In genomic region chr1:35851175-35851869, GRCh38 we compare ENCODE assay signal across 15 cellular contexts. TPM values are rescaled to one million over a fixed set of nuclear protein-coding genes. Genes with fewer than 3 reads are reported as not detected.
DNase-seq lines count a peak whose midpoint lies in the region; ATAC-seq lines count a peak whose summit lies in the region.
"Had no signal": no experiment of that assay in that cellular context is flagged by ENCODE, and none has a peak within 500 bp of the region (broad histone marks: within the 10 kb centered on the region; RNA-seq: fewer than 3 reads in every experiment).

No MANE protein-coding gene starts in this region.

- ATAC-seq in GM18519 (IDR thresholded peaks at IDR 0.05; ENCODE audit: low FRiP score, unreplicated experiment) (no peak), HG02870 (IDR thresholded peaks at IDR 0.05; ENCODE audit: unreplicated experiment) (no peak)
- ATAC-seq: effector memory CD8-positive, alpha-beta T cell; K562 had no signal

- in situ Hi-C loops in G401 (cut with HindIII; ENCODE audit: low sequenced_read_pairs) = no loop called here

- DNase-seq in G401 (ENCODE audit: low spot score) (peak; percentile 90), dedifferentiated amniotic fluid mesenchymal stem cell (ENCODE audit: extremely low spot score) (peak; percentile 63), iris pigment epithelial cell (ENCODE audit: low read depth) (peak; percentile 80), stromal cell of bone marrow (ENCODE audit: low read depth) (peak; percentile 3), COLO668 (lab: John Stamatoyannopoulos, UW; ENCODE audit: unreplicated experiment) (no peak), ecto neural progenitor cell (ENCODE audit: low spot score) (no peak)
- DNase-seq: activated CD4-positive, alpha-beta memory T cell treated with anti-CD3 and anti-CD28 coated beads, Interleukin-2, amount 10 ng/mL, durations not matched to agents 7 days and 5 days; activated naive CD4-positive, alpha-beta T cell treated with anti-CD3 and anti-CD28 coated beads for 36 hours; CD4-positive, CD25-positive, alpha-beta regulatory T cell; effector memory CD8-positive, alpha-beta T cell; NCI-H2081 treated with DMSO at 0.1 percent for 48 hours; stimulated activated CD4-positive, alpha-beta T cell treated with anti-CD3 and anti-CD28 coated beads, Interleukin-4, amount 100 ng/mL, for 24 hours had no signal

RNA-seq across cellular contexts. Expression of gene AGO1, which starts 31.7 kb away (rescaled TPM):
- 6.7 and 11.2 TPM in 2 replicates for total RNA-seq in G401 (2014; rRNA removed; shearing (Covaris generic))

RNA-seq across cellular contexts. Expression of gene AGO4, which starts 43.5 kb away (rescaled TPM):
- 3.8 and 7.0 TPM in 2 replicates for total RNA-seq in G401 (2014; rRNA removed; shearing (Covaris generic))

Comparison
In these comparisons a context has a peak if more than half of its experiments do, and no peak if none do; other contexts are left out.
1. DNase-seq: peak in G401 (single experiment), dedifferentiated amniotic fluid mesenchymal stem cell (single experiment), iris pigment epithelial cell (single experiment) and stromal cell of bone marrow (single experiment); none in COLO668 (single experiment) and ecto neural progenitor cell (single experiment).